18 cellular contexts compared by ENCODE assay signal in genomic region chr17:30503558-30503957, GRCh38.
"Had no signal": no experiment of that assay in that cellular context is flagged by ENCODE, and none has a peak within 500 bp of the region (broad histone marks: within the 10 kb centered on the region; RNA-seq: fewer than 3 reads in every experiment).

No MANE protein-coding gene starts in this region.

- H3K4me3 ChIP-seq: coronary artery, esophagus squamous epithelium, left ventricle myocardium inferior, prostate gland, thyroid gland, upper lobe of right lung had no signal

- H3K9me3 ChIP-seq: esophagus squamous epithelium, left ventricle myocardium inferior, prostate gland, thyroid gland, upper lobe of right lung had no signal

- H3K36me3 ChIP-seq: prostate gland had no signal

- H3K27me3 ChIP-seq: esophagus squamous epithelium, thyroid gland, upper lobe of right lung had no signal

- DNase-seq: activated CD4-positive, alpha-beta T cell treated with anti-CD3 and anti-CD28 coated beads for 1 hour; activated naive CD4-positive, alpha-beta T cell; activated T-cell treated with anti-CD3 and anti-CD28 coated beads, Interleukin-2, amount 50 U/mL, for 4 hours; amniotic stem cell; endodermal cell; esophagus squamous epithelium; left ventricle myocardium inferior; midbrain; natural killer cell; stimulated activated CD4-positive, alpha-beta T cell treated with anti-CD3 and anti-CD28 coated beads, Interleukin-12 subunit alpha, Interleukin-12 subunit beta, amount 100 ng/mL, for 4 hours; stimulated activated CD4-positive, alpha-beta T cell treated with anti-CD3 and anti-CD28 coated beads, Interleukin-4, amount 100 ng/mL, for 4 hours; substantia nigra; T-cell; thyroid gland; upper lobe of right lung; WERI-Rb-1 had no signal

- H3K4me1 ChIP-seq: esophagus squamous epithelium, prostate gland, thyroid gland, upper lobe of right lung had no signal

- H3K27ac ChIP-seq: coronary artery, esophagus squamous epithelium, left ventricle myocardium inferior, prostate gland, thyroid gland, upper lobe of right lung, WERI-Rb-1 had no signal

- ATAC-seq: activated T-cell treated with anti-CD3 and anti-CD28 coated beads, Interleukin-2, amount 50 U/mL, for 4 hours; natural killer cell; T-cell; upper lobe of right lung had no signal
